Comparison of ENCODE assay signal across 11 cellular contexts in genomic region chr22:38935023-38935422, GRCh38. TPM values are rescaled to one million over a fixed set of nuclear protein-coding genes. Genes with fewer than 3 reads are reported as not detected.
A peak's percentile ranks its signal among the peaks of the same experiment; 100 is the strongest.
DNase-seq lines count a peak whose midpoint lies in the region; ATAC-seq and TF ChIP-seq lines count a peak whose summit lies in the region.
"Had no signal": no experiment of that assay in that cellular context is flagged by ENCODE, and none has a peak within 500 bp of the region (broad histone marks: within the 10 kb centered on the region; RNA-seq: fewer than 3 reads in every experiment).

No MANE protein-coding gene starts in this region.

- no peak overlapping the region for H3K4me3 Mint-ChIP-seq in effector memory CD8-positive, alpha-beta T cell

- intact Hi-C loops in Right ventricle myocardium superior (cut with DNase I) = no loop called here

- TF ChIP-seq CTCF in suprapubic skin (IDR thresholded peaks at IDR 0.05) = no peak

- no peaks in the 10 kb centered on the region for H3K36me3 Mint-ChIP-seq in effector memory CD8-positive, alpha-beta T cell (ENCODE audit: insufficient read depth)

- no peaks in the 10 kb centered on the region for H3K9me3 ChIP-seq in suprapubic skin

- peaks cover 7% of the 10 kb centered on the region for H3K4me1 ChIP-seq in suprapubic skin

- peaks cover 19% of the 10 kb centered on the region for H3K27me3 ChIP-seq in suprapubic skin

- peak; percentile 93 for DNase-seq in NCI-H1092 (lab: John Stamatoyannopoulos, UW)
- peak; percentile 100 for DNase-seq in NCI-H69 (lab: John Stamatoyannopoulos, UW)
- peak; percentile 89 for DNase-seq in Right ventricle myocardium superior
- peak; percentile 85 to 89 for DNase-seq in suprapubic skin (ENCODE audit: low spot score in 2 of 2)
- no peak for DNase-seq in activated gamma-delta T cell treated with Interleukin-2 at 50 U/mL for 16 hours
- no peak for DNase-seq in effector memory CD8-positive, alpha-beta T cell
- DNase-seq in Ammon's horn (ENCODE audit: low spot score) = no peak
- DNase-seq: activated effector memory CD4-positive, alpha-beta T cell treated with Interleukin-2 at 50 U/mL for 16 hours; dermis blood vessel endothelial cell; GF-D8; stimulated activated CD4-positive, alpha-beta T cell treated with anti-CD3 and anti-CD28 coated beads, Interleukin-4, amount 100 ng/mL, for 1 hour had no signal

- no peak overlapping the region for H3K27ac Mint-ChIP-seq in effector memory CD8-positive, alpha-beta T cell

- TF ChIP-seq POLR2A in suprapubic skin (IDR thresholded peaks at IDR 0.05) = no peak

- ATAC-seq in Right ventricle myocardium superior (ENCODE audit: poor library complexity) = peak; percentile 95
- ATAC-seq in effector memory CD8-positive, alpha-beta T cell (replicated peaks) = no peak

- H3K4me3 ChIP-seq in suprapubic skin = no peak overlapping the region

- no peaks in the 10 kb centered on the region for H3K4me1 Mint-ChIP-seq in effector memory CD8-positive, alpha-beta T cell (ENCODE audit: low read depth in 2 of 2)

- peaks cover 45 to 64% of the 10 kb centered on the region in 2 donors for H3K27me3 Mint-ChIP-seq in effector memory CD8-positive, alpha-beta T cell

- WGBS in suprapubic skin = 35% methylated on average over 8 of the region's 8 CpGs

- H3K36me3 ChIP-seq in suprapubic skin = no peaks in the 10 kb centered on the region

- TF ChIP-seq EP300 in suprapubic skin (IDR thresholded peaks at IDR 0.05) = no peak

- H3K27ac ChIP-seq in suprapubic skin = no peak overlapping the region

- H3K9me3 Mint-ChIP-seq in effector memory CD8-positive, alpha-beta T cell = no peaks in the 10 kb centered on the region

RNA-seq across cellular contexts. Expression of gene APOBEC3A, which starts 22.4 kb away (rescaled TPM):
- total RNA-seq in Right ventricle myocardium superior = 0.35 TPM
- total RNA-seq in suprapubic skin = 1 to 10 TPM in 1 of 4 donors, not detected in 3; 2.1 TPM
- total RNA-seq: dermis blood vessel endothelial cell had no signal

RNA-seq across cellular contexts. Expression of gene APOBEC3B, which starts 47.1 kb away (rescaled TPM):
- total RNA-seq in Right ventricle myocardium superior = 0.75 TPM
- total RNA-seq in suprapubic skin = 1 to 10 TPM in 3 of 4 donors, not detected in 1; 1.0 to 2.4 (median 2.1) TPM

Comparison
In these comparisons a context has a peak if more than half of its experiments do, and no peak if none do; other contexts are left out.
1. DNase-seq: peak in NCI-H1092 (single experiment), NCI-H69 (single experiment), Right ventricle myocardium superior (single experiment) and suprapubic skin (2 of 2); none in activated gamma-delta T cell treated with Interleukin-2 at 50 U/mL for 16 hours (single experiment), effector memory CD8-positive, alpha-beta T cell (0 of 3) and Ammon's horn (single experiment).